Comparison of ENCODE assay signal across 28 cellular contexts in genomic region chr16:47370536-47370935, GRCh38.
"Had no signal": no experiment of that assay in that cellular context is flagged by ENCODE, and none has a peak within 500 bp of the region (broad histone marks: within the 10 kb centered on the region; RNA-seq: fewer than 3 reads in every experiment).

No MANE protein-coding gene starts in this region.

- H2AFZ ChIP-seq: neural progenitor cell had no signal

- H3K27ac ChIP-seq: lower lobe of right lung, neural progenitor cell, ovary, prostate gland, suprapubic skin, thoracic aorta, tibial artery, upper lobe of right lung had no signal

- H3K36me3 ChIP-seq: neural progenitor cell, ovary, prostate gland, thoracic aorta had no signal

- H3K9me3 Mint-ChIP-seq: nephron; neural progenitor cell; stimulated activated naive CD8-positive, alpha-beta T cell treated with anti-CD3 and anti-CD28 coated beads, Interleukin-15, Interleukin-2, amounts not matched to agents 100 ng/mL and 50 ng/mL, for 24 hours had no signal

- ATAC-seq: left cardiac atrium; left lobe of liver; naive thymus-derived CD8-positive, alpha-beta T cell; right cardiac atrium; sciatic nerve; stimulated activated memory B cell treated with anti-CD40 and anti-IgM and Interleukin-4, amounts not matched to agents 10 μg/mL and 1 μg/mL and 100 μg/mL, for 72 hours; upper lobe of right lung had no signal

- DNase-seq: head of caudate nucleus; hippocampal formation; islet precursor cell; kidney glomerular epithelial cell; left cardiac atrium; lower lobe of right lung; mammary epithelial cell; mesenchymal stem cell; naive thymus-derived CD8-positive, alpha-beta T cell; ovary; retina; small intestine; stimulated activated CD4-positive, alpha-beta T cell treated with anti-CD3 and anti-CD28 coated beads, Interleukin-1b, Interleukin-23, amount 100 ng/mL, for 48 hours; stimulated activated CD4-positive, alpha-beta T cell treated with anti-CD3 and anti-CD28 coated beads, Interleukin-2, amount 100 ng/mL, for 48 hours; stimulated activated CD4-positive, alpha-beta T cell treated with anti-CD3 and anti-CD28 coated beads, Interleukin-4, amount 100 ng/mL, for 4 hours; stimulated activated CD8-positive, alpha-beta memory T cell treated with anti-CD3 and anti-CD28 coated beads, Interleukin-4, amount 100 ng/mL, for 48 hours; tibial artery; upper lobe of right lung had no signal

- H3K27me3 Mint-ChIP-seq: naive thymus-derived CD8-positive, alpha-beta T cell; stimulated activated memory B cell treated with anti-CD40 and anti-IgM and Interleukin-4, amounts not matched to agents 10 μg/mL and 1 μg/mL and 100 μg/mL, for 72 hours; stimulated activated naive CD8-positive, alpha-beta T cell treated with anti-CD3 and anti-CD28 coated beads, Interleukin-15, Interleukin-2, amounts not matched to agents 100 ng/mL and 50 ng/mL, for 24 hours had no signal

- H3K4me3 Mint-ChIP-seq: naive thymus-derived CD8-positive, alpha-beta T cell; nephron; neural progenitor cell; stimulated activated memory B cell treated with anti-CD40 and anti-IgM and Interleukin-4, amounts not matched to agents 10 μg/mL and 1 μg/mL and 100 μg/mL, for 72 hours; stimulated activated naive CD8-positive, alpha-beta T cell treated with anti-CD3 and anti-CD28 coated beads, Interleukin-15, Interleukin-2, amounts not matched to agents 100 ng/mL and 50 ng/mL, for 24 hours had no signal

- H3K9me3 ChIP-seq: lower lobe of right lung, ovary, prostate gland, suprapubic skin, thoracic aorta, tibial artery, upper lobe of right lung had no signal

- H3K4me2 ChIP-seq: neural progenitor cell had no signal

- H3K27ac Mint-ChIP-seq: nephron; neural progenitor cell; stimulated activated memory B cell treated with anti-CD40 and anti-IgM and Interleukin-4, amounts not matched to agents 10 μg/mL and 1 μg/mL and 100 μg/mL, for 72 hours; stimulated activated naive CD8-positive, alpha-beta T cell treated with anti-CD3 and anti-CD28 coated beads, Interleukin-15, Interleukin-2, amounts not matched to agents 100 ng/mL and 50 ng/mL, for 24 hours had no signal

- H3K27me3 ChIP-seq: neural progenitor cell, ovary, suprapubic skin, tibial artery, upper lobe of right lung had no signal

- H3K4me1 ChIP-seq: lower lobe of right lung, prostate gland, suprapubic skin, tibial artery, upper lobe of right lung had no signal

- H3K4me1 Mint-ChIP-seq: nephron, neural progenitor cell had no signal

- H3K4me3 ChIP-seq: lower lobe of right lung, neural progenitor cell, ovary, prostate gland, suprapubic skin, thoracic aorta, tibial artery, upper lobe of right lung had no signal

- H3K9ac ChIP-seq: neural progenitor cell had no signal
